Comparison of ENCODE assay signal across 8 cellular contexts in genomic region chr20:1391640-1392442, GRCh38. TPM values are rescaled to one million over a fixed set of nuclear protein-coding genes. Genes with fewer than 3 reads are reported as not detected.
A peak's percentile ranks its signal among the peaks of the same experiment; 100 is the strongest.
DNase-seq lines count a peak whose midpoint lies in the region; ATAC-seq, FAIRE-seq and TF ChIP-seq lines count a peak whose summit lies in the region.

No MANE protein-coding gene starts in this region.

- H3K9ac ChIP-seq in K562 (ENCODE audit: insufficient read depth in 1 of 2, low read depth in 2 of 2, low read length in 2 of 2) (peak overlapping the region; percentile 79 to 93), kidney (ENCODE audit: low read length in 2 of 2) (peak overlapping the region; percentile 65 to 88)

- H2AFZ ChIP-seq in K562 (ENCODE audit: low read depth, low read length), result no peak overlapping the region

- peak overlapping the region; percentile 66 for H3K27ac ChIP-seq in K562 (ENCODE audit: extremely low read depth, low read depth, low read length)
- peak overlapping the region; percentile 45 to 87 for H3K27ac ChIP-seq in kidney (ENCODE audit: low read depth in 2 of 2, low read length in 2 of 2)

- TF ChIP-seq EP300 in K562 (IDR thresholded peaks at IDR 0.05; ENCODE audit: low read length), result no peak

- no peaks in the 10 kb centered on the region; the same call in 1 of the 2 replicates for H3K9me3 ChIP-seq in K562 (replicated peaks; ENCODE audit: control insufficient read depth, insufficient read depth, low read depth, low read length)
- no peaks in the 10 kb centered on the region for H3K9me3 ChIP-seq in kidney (ENCODE audit: control insufficient read depth in 1 of 2, low read length in 2 of 2)

- TF ChIP-seq CTCF in K562 (IDR thresholded peaks at IDR 0.05 in 2 of 3, conservative IDR thresholded peaks at IDR 0.05 in 1 of 3; ENCODE audit: insufficient read depth in 2 of 3, low read depth in 1 of 3, low read length in 3 of 3) (no peak), kidney (IDR thresholded peaks at IDR 0.05; ENCODE audit: borderline replicate concordance, extremely low read depth, insufficient read depth) (no peak)

- H3K4me1 ChIP-seq in K562 (replicated peaks in 1 of 2; ENCODE audit: control insufficient read depth in 2 of 2, insufficient read depth in 2 of 2, low read length in 2 of 2) (peaks cover 14 to 23% of the 10 kb centered on the region in 2 experiments; a peak in 4 of 5 replicates), kidney (ENCODE audit: control insufficient read depth in 1 of 2, insufficient read depth in 1 of 2, low read depth in 1 of 2, low read length in 2 of 2) (peaks cover 23 to 37% of the 10 kb centered on the region in 2 donors)

- intact Hi-C loops in K562 (cut with micrococcal nuclease) (loop anchor here (5.0 to 10.0 kb wide), 2 partner anchors 65 to 177 kb away; partner anchors contain the start of gene SDCBP2), kidney (cut with DNase I) (no loop called here)

- BruUV-seq in K562 (replicated peaks; lab: Mats Ljungman, UMichigan), result no TSS peak

- CTCF ChIA-PET in K562 (lab: Yijun Ruan, JAX; ENCODE audit: low intra/inter-chr PET ratio), result no interaction called here

- FAIRE-seq in K562 (lab: Jason Lieb, UNC) (no peak), kidney (lab: Jason Lieb, UNC) (no peak)

- POLR2A ChIA-PET in K562 (lab: Yijun Ruan, JAX), result interaction anchor here (0.6 to 1.8 kb wide), 7 partner anchors 10 to 180 kb away, joined by 3 to 10 read pairs (median 4); no protein-coding TSS in a partner anchor

- ATAC-seq in K562 (peak; percentile 11; the same call in 2 of the 3 replicates), HG03045 (IDR thresholded peaks at IDR 0.05; ENCODE audit: unreplicated experiment) (no peak)
- no peak for ATAC-seq in stimulated activated naive CD8-positive, alpha-beta T cell treated with anti-CD3 and anti-CD28 coated beads, Interleukin-15, Interleukin-2, amounts not matched to agents 100 U/mL and 50 U/mL, for 24 hours

- peaks cover 4% of the 10 kb centered on the region for H3K9me1 ChIP-seq in K562 (ENCODE audit: control insufficient read depth, insufficient read depth, low read length)

- no peak for TF ChIP-seq RAD21 in K562 (CRISPR knock-in tag; conservative IDR thresholded peaks at IDR 0.05 in 1 of 2, IDR thresholded peaks at IDR 0.05 in 1 of 2)

- in situ Hi-C loops in K562 (cut with MboI), result no loop called here

- DNase-seq in ELF-1 (ENCODE audit: low read depth, low spot score) (peak; percentile 75), NOMO-1 treated with dmso at 0.1 percent for 144 hours (lab: John Stamatoyannopoulos, UW; ENCODE audit: unreplicated experiment) (peak; percentile 44), K562 (ENCODE audit: extremely low read depth in 1 of 4, low spot score in 3 of 4) (peak; percentile 17 to 46 (median 31)), kidney (no peak), DMS153 treated with DMSO at 0.1 percent for 48 hours (lab: John Stamatoyannopoulos, UW; ENCODE audit: unreplicated experiment) (no peak), hippocampal formation (lab: John Stamatoyannopoulos, UW) (no peak)
- DNase-seq in stimulated activated naive CD8-positive, alpha-beta T cell treated with anti-CD3 and anti-CD28 coated beads, Interleukin-15, Interleukin-2, amounts not matched to agents 100 U/mL and 50 U/mL, for 24 hours, result peak; percentile 48

- WGBS in K562 (ENCODE audit: insufficient coverage, low coverage, missing lambda C conversion rate), result 2% methylated on average over 11 of the region's 16 CpGs

- H3K4me3 ChIP-seq in K562 (peak overlapping the region; percentile 93), kidney (ENCODE audit: low read length in 2 of 2) (peak overlapping the region; percentile 83 to 94)

- peak overlapping the region; percentile 90 for H3K4me2 ChIP-seq in K562 (ENCODE audit: insufficient read depth, low read length)

- H4K20me1 ChIP-seq in K562 (replicated peaks; ENCODE audit: control insufficient read depth, insufficient read depth, low read length), result peaks cover 29% of the 10 kb centered on the region

- TF ChIP-seq POLR2A in K562 (conservative IDR thresholded peaks at IDR 0.05), result no peak

- H3K36me3 ChIP-seq in K562 (ENCODE audit: control insufficient read depth, insufficient read depth, low read length) (peaks cover 31% of the 10 kb centered on the region; the same call in 2 of the 3 replicates), kidney (ENCODE audit: control insufficient read depth in 1 of 2, insufficient read depth in 2 of 2, low read length in 2 of 2) (no peaks in the 10 kb centered on the region)

- H3K79me2 ChIP-seq in K562 (ENCODE audit: control insufficient read depth, insufficient read depth, low read length), result peaks cover 64% of the 10 kb centered on the region

- H3K27me3 ChIP-seq in K562 (ENCODE audit: control insufficient read depth in 2 of 2, insufficient read depth in 2 of 2, low read length in 2 of 2), result no peaks in the 10 kb centered on the region

TF ChIP-seq in K562, 482 proteins besides CTCF, POLR2A, EP300 and RAD21:
- peak; percentile 26; the same call in 1 of the 2 replicates for TF ChIP-seq ZNF263 (CRISPR knock-in tag; IDR thresholded peaks at IDR 0.05; ENCODE audit: borderline replicate concordance)
- TF ChIP-seq, protein P1, sequence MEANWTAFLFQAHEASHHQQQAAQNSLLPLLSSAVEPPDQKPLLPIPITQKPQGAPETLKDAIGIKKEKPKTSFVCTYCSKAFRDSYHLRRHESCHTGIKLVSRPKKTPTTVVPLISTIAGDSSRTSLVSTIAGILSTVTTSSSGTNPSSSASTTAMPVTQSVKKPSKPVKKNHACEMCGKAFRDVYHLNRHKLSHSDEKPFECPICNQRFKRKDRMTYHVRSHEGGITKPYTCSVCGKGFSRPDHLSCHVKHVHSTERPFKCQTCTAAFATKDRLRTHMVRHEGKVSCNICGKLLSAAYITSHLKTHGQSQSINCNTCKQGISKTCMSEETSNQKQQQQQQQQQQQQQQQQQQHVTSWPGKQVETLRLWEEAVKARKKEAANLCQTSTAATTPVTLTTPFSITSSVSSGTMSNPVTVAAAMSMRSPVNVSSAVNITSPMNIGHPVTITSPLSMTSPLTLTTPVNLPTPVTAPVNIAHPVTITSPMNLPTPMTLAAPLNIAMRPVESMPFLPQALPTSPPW (CRISPR knock-in tag; IDR thresholded peaks at IDR 0.05), result peak; percentile 25; the same call in 1 of the 2 replicates
- TF ChIP-seq MNT (conservative IDR thresholded peaks at IDR 0.05), result peak; percentile 35 to 47; a peak in 2 of 4 replicates
- no peak for TF ChIP-seq ZNF707 (CRISPR knock-in tag; conservative IDR thresholded peaks at IDR 0.05)
- peak; percentile 44 for TF ChIP-seq EGR1 (conservative IDR thresholded peaks at IDR 0.05)
- TF ChIP-seq ZNF444 (CRISPR knock-in tag; IDR thresholded peaks at IDR 0.05), result 0 out of 2 replicates have a peak, but pooled peaks have one; percentile 42
- TF ChIP-seq TCFL5 (CRISPR knock-in tag; conservative IDR thresholded peaks at IDR 0.05), result no peak
- TF ChIP-seq KDM1A (IDR thresholded peaks at IDR 0.05), result peak in 1 of 2 experiments; percentile 61; a peak in 1 of 4 replicates
- no peak for TF ChIP-seq MAX (CRISPR knock-in tag; IDR thresholded peaks at IDR 0.05)

RNA-seq across cellular contexts. Expression of gene FKBP1A, which starts 1.0 kb away (rescaled TPM):
- total RNA-seq in K562 (2011; cell fraction: chromatin; rRNA removed; ENCODE audit: low replicate concordance), result 49.2 and 57.2 TPM in 2 replicates
- 36.9 and 40.8 TPM in 2 replicates for total RNA-seq in K562 (2011; cell fraction: nucleolus; rRNA removed)
- total RNA-seq in K562 (2011; cell fraction: nucleoplasm; rRNA removed), result 62.6 and 96.7 TPM in 2 replicates
- 48.8 and 78.3 TPM in 2 replicates for total RNA-seq in K562 (2014; rRNA removed)
- 69.9 and 73.3 TPM in 2 replicates for total RNA-seq in K562 (2014; rRNA removed; fragmentation: Illumina TruSeq; extraction: Trizol)
- 86.0 and 89.6 TPM in 2 replicates for total RNA-seq in K562 (2015; rRNA removed; fragmentation: Illumina TruSeq; extraction: Trizol)
- total RNA-seq in K562 (2021), result 176 and 177 TPM in 2 replicates
- polyA plus RNA-seq in K562 (2011; rRNA removed), result 368 and 488 TPM in 2 replicates
- 363 and 764 TPM in 2 replicates for polyA plus RNA-seq in K562 (2011; cell fraction: cytosol; rRNA removed)
- polyA plus RNA-seq in K562 (2011; cell fraction: nucleus; rRNA removed), result 155 and 276 TPM in 2 replicates
- polyA plus RNA-seq in K562 (2012), result 216 and 222 TPM in 2 replicates
- polyA plus RNA-seq in K562 (2014; fragmentation: Illumina TruSeq; extraction: Trizol), result 451 and 502 TPM in 2 replicates
- 10 to 100 TPM; 63.5 to 82.4 TPM for polyA plus RNA-seq in K562 (2014; fragmentation: Nextera tagmentation; extraction: Ambion mirVana)
- polyA plus RNA-seq in K562 (2014; rRNA removed), result 193 and 223 TPM in 2 replicates
- 152 and 189 TPM in 2 replicates for polyA minus RNA-seq in K562 (2011; rRNA and poly(A)+ RNA removed)
- 74.7 and 81.8 TPM in 2 replicates for polyA minus RNA-seq in K562 (2011; cell fraction: cytosol; rRNA and poly(A)+ RNA removed)
- polyA minus RNA-seq in K562 (2011; cell fraction: nucleus; rRNA and poly(A)+ RNA removed), result 17.6 and 53.8 TPM in 2 replicates
- total RNA-seq in kidney, result 220 TPM
- 260 TPM for polyA plus RNA-seq in kidney (ENCODE audit: insufficient read depth, low read depth, low replicate concordance)

Comparison
In these comparisons a context has a peak if more than half of its experiments do, and no peak if none do; other contexts are left out.
1. DNase-seq: peak in ELF-1 (single experiment), NOMO-1 treated with dmso at 0.1 percent for 144 hours (single experiment), K562 (4 of 4) and stimulated activated naive CD8-positive, alpha-beta T cell treated with anti-CD3 and anti-CD28 coated beads, Interleukin-15, Interleukin-2, amounts not matched to agents 100 U/mL and 50 U/mL, for 24 hours (single experiment); none in kidney (single experiment), DMS153 treated with DMSO at 0.1 percent for 48 hours (single experiment) and hippocampal formation (0 of 2).